ENCODE assay signal across 1 cellular context in genomic region chr19:17739121-17739875, GRCh38.
TF ChIP-seq lines count a peak whose summit lies in the region.

No MANE protein-coding gene starts in this region.

TF ChIP-seq in K562, 482 proteins besides CTCF, POLR2A, EP300 and RAD21 (continued from another document and continues in another):
- TF ChIP-seq, protein P1, sequence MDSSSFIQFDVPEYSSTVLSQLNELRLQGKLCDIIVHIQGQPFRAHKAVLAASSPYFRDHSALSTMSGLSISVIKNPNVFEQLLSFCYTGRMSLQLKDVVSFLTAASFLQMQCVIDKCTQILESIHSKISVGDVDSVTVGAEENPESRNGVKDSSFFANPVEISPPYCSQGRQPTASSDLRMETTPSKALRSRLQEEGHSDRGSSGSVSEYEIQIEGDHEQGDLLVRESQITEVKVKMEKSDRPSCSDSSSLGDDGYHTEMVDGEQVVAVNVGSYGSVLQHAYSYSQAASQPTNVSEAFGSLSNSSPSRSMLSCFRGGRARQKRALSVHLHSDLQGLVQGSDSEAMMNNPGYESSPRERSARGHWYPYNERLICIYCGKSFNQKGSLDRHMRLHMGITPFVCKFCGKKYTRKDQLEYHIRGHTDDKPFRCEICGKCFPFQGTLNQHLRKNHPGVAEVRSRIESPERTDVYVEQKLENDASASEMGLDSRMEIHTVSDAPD (CRISPR knock-in tag; IDR thresholded peaks at IDR 0.05) = no peak
- TF ChIP-seq CCNT2 (IDR thresholded peaks at IDR 0.05; ENCODE audit: borderline replicate concordance, extremely low read depth, insufficient read length, low read depth, low read length) = no peak
- TF ChIP-seq ASH1L (IDR thresholded peaks at IDR 0.05; ENCODE audit: borderline replicate concordance, low read depth, partially characterized antibody) = no peak
- TF ChIP-seq, protein P2, sequence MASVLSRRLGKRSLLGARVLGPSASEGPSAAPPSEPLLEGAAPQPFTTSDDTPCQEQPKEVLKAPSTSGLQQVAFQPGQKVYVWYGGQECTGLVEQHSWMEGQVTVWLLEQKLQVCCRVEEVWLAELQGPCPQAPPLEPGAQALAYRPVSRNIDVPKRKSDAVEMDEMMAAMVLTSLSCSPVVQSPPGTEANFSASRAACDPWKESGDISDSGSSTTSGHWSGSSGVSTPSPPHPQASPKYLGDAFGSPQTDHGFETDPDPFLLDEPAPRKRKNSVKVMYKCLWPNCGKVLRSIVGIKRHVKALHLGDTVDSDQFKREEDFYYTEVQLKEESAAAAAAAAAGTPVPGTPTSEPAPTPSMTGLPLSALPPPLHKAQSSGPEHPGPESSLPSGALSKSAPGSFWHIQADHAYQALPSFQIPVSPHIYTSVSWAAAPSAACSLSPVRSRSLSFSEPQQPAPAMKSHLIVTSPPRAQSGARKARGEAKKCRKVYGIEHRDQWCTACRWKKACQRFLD (CRISPR knock-in tag; IDR thresholded peaks at IDR 0.05) = no peak
- TF ChIP-seq BACH1 (tag; IDR thresholded peaks at IDR 0.05) = no peak
- TF ChIP-seq ZNF217 (CRISPR knock-in tag; IDR thresholded peaks at IDR 0.05) = no peak
- 0 out of 2 replicates have a peak, but pooled peaks have one; percentile 51 for TF ChIP-seq PTBP1 (IDR thresholded peaks at IDR 0.05; ENCODE audit: low read depth, low read length)
- TF ChIP-seq, protein P3, sequence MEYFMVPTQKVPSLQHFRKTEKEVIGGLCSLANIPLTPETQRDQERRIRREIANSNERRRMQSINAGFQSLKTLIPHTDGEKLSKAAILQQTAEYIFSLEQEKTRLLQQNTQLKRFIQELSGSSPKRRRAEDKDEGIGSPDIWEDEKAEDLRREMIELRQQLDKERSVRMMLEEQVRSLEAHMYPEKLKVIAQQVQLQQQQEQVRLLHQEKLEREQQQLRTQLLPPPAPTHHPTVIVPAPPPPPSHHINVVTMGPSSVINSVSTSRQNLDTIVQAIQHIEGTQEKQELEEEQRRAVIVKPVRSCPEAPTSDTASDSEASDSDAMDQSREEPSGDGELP (CRISPR knock-in tag; IDR thresholded peaks at IDR 0.05; ENCODE audit: borderline replicate concordance) = peak; percentile 61; the same call in 1 of the 2 replicates
- TF ChIP-seq FOXK2 (conservative IDR thresholded peaks at IDR 0.05 in 1 of 2, IDR thresholded peaks at IDR 0.05 in 1 of 2; ENCODE audit: low read depth in 2 of 2) = no peak
- TF ChIP-seq KDM1A (IDR thresholded peaks at IDR 0.05) = peak; percentile 40 to 60; a peak in 2 of 4 replicates
- TF ChIP-seq, protein P4, sequence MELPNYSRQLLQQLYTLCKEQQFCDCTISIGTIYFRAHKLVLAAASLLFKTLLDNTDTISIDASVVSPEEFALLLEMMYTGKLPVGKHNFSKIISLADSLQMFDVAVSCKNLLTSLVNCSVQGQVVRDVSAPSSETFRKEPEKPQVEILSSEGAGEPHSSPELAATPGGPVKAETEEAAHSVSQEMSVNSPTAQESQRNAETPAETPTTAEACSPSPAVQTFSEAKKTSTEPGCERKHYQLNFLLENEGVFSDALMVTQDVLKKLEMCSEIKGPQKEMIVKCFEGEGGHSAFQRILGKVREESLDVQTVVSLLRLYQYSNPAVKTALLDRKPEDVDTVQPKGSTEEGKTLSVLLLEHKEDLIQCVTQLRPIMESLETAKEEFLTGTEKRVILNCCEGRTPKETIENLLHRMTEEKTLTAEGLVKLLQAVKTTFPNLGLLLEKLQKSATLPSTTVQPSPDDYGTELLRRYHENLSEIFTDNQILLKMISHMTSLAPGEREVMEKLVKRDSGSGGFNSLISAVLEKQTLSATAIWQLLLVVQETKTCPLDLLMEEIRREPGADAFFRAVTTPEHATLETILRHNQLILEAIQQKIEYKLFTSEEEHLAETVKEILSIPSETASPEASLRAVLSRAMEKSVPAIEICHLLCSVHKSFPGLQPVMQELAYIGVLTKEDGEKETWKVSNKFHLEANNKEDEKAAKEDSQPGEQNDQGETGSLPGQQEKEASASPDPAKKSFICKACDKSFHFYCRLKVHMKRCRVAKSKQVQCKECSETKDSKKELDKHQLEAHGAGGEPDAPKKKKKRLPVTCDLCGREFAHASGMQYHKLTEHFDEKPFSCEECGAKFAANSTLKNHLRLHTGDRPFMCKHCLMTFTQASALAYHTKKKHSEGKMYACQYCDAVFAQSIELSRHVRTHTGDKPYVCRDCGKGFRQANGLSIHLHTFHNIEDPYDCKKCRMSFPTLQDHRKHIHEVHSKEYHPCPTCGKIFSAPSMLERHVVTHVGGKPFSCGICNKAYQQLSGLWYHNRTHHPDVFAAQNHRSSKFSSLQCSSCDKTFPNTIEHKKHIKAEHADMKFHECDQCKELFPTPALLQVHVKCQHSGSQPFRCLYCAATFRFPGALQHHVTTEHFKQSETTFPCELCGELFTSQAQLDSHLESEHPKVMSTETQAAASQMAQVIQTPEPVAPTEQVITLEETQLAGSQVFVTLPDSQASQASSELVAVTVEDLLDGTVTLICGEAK (IDR thresholded peaks at IDR 0.05) = no peak
- TF ChIP-seq, protein P4 (CRISPR knock-in tag; IDR thresholded peaks at IDR 0.05) = no peak
- no peak for TF ChIP-seq ZNF24 (IDR thresholded peaks at IDR 0.05)
- no peak for TF ChIP-seq ETS2 (tag; IDR thresholded peaks at IDR 0.05; ENCODE audit: borderline replicate concordance, poor library complexity, severe bottlenecking)
- peak; percentile 93 for TF ChIP-seq ZNF263 (CRISPR knock-in tag; IDR thresholded peaks at IDR 0.05; ENCODE audit: borderline replicate concordance)
- TF ChIP-seq, protein P5, sequence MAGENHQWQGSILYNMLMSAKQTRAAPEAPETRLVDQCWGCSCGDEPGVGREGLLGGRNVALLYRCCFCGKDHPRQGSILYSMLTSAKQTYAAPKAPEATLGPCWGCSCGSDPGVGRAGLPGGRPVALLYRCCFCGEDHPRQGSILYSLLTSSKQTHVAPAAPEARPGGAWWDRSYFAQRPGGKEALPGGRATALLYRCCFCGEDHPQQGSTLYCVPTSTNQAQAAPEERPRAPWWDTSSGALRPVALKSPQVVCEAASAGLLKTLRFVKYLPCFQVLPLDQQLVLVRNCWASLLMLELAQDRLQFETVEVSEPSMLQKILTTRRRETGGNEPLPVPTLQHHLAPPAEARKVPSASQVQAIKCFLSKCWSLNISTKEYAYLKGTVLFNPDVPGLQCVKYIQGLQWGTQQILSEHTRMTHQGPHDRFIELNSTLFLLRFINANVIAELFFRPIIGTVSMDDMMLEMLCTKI (IDR thresholded peaks at IDR 0.05; ENCODE audit: partially characterized antibody) = no peak
- TF ChIP-seq, protein P6, sequence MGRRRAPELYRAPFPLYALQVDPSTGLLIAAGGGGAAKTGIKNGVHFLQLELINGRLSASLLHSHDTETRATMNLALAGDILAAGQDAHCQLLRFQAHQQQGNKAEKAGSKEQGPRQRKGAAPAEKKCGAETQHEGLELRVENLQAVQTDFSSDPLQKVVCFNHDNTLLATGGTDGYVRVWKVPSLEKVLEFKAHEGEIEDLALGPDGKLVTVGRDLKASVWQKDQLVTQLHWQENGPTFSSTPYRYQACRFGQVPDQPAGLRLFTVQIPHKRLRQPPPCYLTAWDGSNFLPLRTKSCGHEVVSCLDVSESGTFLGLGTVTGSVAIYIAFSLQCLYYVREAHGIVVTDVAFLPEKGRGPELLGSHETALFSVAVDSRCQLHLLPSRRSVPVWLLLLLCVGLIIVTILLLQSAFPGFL (CRISPR knock-in tag; IDR thresholded peaks at IDR 0.05) = no peak
- TF ChIP-seq HMG20B (CRISPR knock-in tag; IDR thresholded peaks at IDR 0.05) = no peak
- TF ChIP-seq RBFOX2 (IDR thresholded peaks at IDR 0.05; ENCODE audit: low read depth, low read length) = no peak
- peak; percentile 20; the same call in 1 of the 2 replicates for TF ChIP-seq HDAC2 (IDR thresholded peaks at IDR 0.05)
- TF ChIP-seq TCF7L2 (IDR thresholded peaks at IDR 0.05; ENCODE audit: low read depth, low read length) = no peak
- no peak for TF ChIP-seq ZFP30 (CRISPR knock-in tag; IDR thresholded peaks at IDR 0.05; ENCODE audit: borderline replicate concordance)
- TF ChIP-seq NR4A1 (CRISPR knock-in tag; IDR thresholded peaks at IDR 0.05) = no peak
- no peak for TF ChIP-seq NR4A1 (tag; IDR thresholded peaks at IDR 0.05)
- TF ChIP-seq CBX5 (IDR thresholded peaks at IDR 0.05; ENCODE audit: borderline replicate concordance, low read depth) = no peak
- TF ChIP-seq NRF1 (conservative IDR thresholded peaks at IDR 0.05 in 1 of 2, IDR thresholded peaks at IDR 0.05 in 1 of 2) = no peak
- TF ChIP-seq, protein P7, sequence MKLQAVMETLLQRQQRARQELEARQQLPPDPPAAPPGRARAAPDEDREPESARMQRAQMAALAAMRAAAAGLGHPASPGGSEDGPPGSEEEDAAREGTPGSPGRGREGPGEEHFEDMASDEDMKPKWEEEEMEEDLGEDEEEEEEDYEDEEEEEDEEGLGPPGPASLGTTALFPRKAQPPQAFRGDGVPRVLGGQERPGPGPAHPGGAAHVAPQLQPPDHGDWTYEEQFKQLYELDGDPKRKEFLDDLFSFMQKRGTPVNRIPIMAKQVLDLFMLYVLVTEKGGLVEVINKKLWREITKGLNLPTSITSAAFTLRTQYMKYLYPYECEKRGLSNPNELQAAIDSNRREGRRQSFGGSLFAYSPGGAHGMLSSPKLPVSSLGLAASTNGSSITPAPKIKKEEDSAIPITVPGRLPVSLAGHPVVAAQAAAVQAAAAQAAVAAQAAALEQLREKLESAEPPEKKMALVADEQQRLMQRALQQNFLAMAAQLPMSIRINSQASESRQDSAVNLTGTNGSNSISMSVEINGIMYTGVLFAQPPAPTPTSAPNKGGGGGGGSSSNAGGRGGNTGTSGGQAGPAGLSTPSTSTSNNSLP (IDR thresholded peaks at IDR 0.05; ENCODE audit: borderline replicate concordance, low read depth, low read length) = no peak
- TF ChIP-seq SIX5 (IDR thresholded peaks at IDR 0.05; ENCODE audit: borderline replicate concordance in 1 of 2, insufficient read depth in 1 of 2, low read depth in 1 of 2, low read length in 2 of 2) = no peak
- TF ChIP-seq STAT6 (CRISPR knock-in tag; IDR thresholded peaks at IDR 0.05) = no peak
- TF ChIP-seq TARDBP (IDR thresholded peaks at IDR 0.05) = no peak
- no peak for TF ChIP-seq ZBTB17 (CRISPR knock-in tag; IDR thresholded peaks at IDR 0.05)
- no peak for TF ChIP-seq TEAD4 (IDR thresholded peaks at IDR 0.05; ENCODE audit: low read length)
- TF ChIP-seq TEAD4 (CRISPR knock-in tag; IDR thresholded peaks at IDR 0.05; ENCODE audit: borderline replicate concordance) = no peak
- TF ChIP-seq ZNF324 (CRISPR knock-in tag; IDR thresholded peaks at IDR 0.05) = no peak
- TF ChIP-seq, protein P8, sequence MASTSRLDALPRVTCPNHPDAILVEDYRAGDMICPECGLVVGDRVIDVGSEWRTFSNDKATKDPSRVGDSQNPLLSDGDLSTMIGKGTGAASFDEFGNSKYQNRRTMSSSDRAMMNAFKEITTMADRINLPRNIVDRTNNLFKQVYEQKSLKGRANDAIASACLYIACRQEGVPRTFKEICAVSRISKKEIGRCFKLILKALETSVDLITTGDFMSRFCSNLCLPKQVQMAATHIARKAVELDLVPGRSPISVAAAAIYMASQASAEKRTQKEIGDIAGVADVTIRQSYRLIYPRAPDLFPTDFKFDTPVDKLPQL (IDR thresholded peaks at IDR 0.05; ENCODE audit: extremely low read depth, insufficient read length) = no peak
- TF ChIP-seq DLX4 (CRISPR knock-in tag; IDR thresholded peaks at IDR 0.05) = no peak
- no peak for TF ChIP-seq ZNF23 (CRISPR knock-in tag; IDR thresholded peaks at IDR 0.05)
- TF ChIP-seq HCFC1 (IDR thresholded peaks at IDR 0.05; ENCODE audit: low read depth, low read length) = no peak
- TF ChIP-seq DPF2 (IDR thresholded peaks at IDR 0.05) = peak; percentile 12; the same call in 1 of the 2 replicates
